In genomic region chr14:44966601-44967336, GRCh38 we compare ENCODE assay signal across 10 cellular contexts. TPM values are rescaled to one million over a fixed set of nuclear protein-coding genes. Genes with fewer than 3 reads are reported as not detected.
DNase-seq lines count a peak whose midpoint lies in the region; ATAC-seq, FAIRE-seq and TF ChIP-seq lines count a peak whose summit lies in the region.
"Had no signal": no experiment of that assay in that cellular context is flagged by ENCODE, and none has a peak within 500 bp of the region (broad histone marks: within the 10 kb centered on the region; RNA-seq: fewer than 3 reads in every experiment).

No MANE protein-coding gene starts in this region.

- no peak for DNase-seq in heart right ventricle
- DNase-seq in cardiac septum (ENCODE audit: low spot score), result no peak
- no peak for DNase-seq in kidney
- no peak for DNase-seq in tibial artery
- DNase-seq in MG63, result no peak
- DNase-seq in testis, result no peak
- DNase-seq in COLO668 (lab: John Stamatoyannopoulos, UW; ENCODE audit: unreplicated experiment), result no peak
- DNase-seq: hypothalamus, NCI-H187 had no signal

- peaks cover 70% of the 10 kb centered on the region for H3K4me1 Mint-ChIP-seq in activated naive CD8-positive, alpha-beta T cell (ENCODE audit: low read depth)

- peaks cover 36% of the 10 kb centered on the region for H3K9me3 Mint-ChIP-seq in activated naive CD8-positive, alpha-beta T cell (ENCODE audit: low read depth)

- no peak overlapping the region for H3K9ac ChIP-seq in kidney (ENCODE audit: low read length in 2 of 2)

- peaks cover 0 to 14% (median 0%) of the 10 kb centered on the region in 9 donors for H3K36me3 ChIP-seq in heart right ventricle
- no peaks in the 10 kb centered on the region for H3K36me3 ChIP-seq in kidney (ENCODE audit: control insufficient read depth in 1 of 2, insufficient read depth in 2 of 2, low read length in 2 of 2)
- peaks cover 0 to 6% (median 0%) of the 10 kb centered on the region in 3 donors for H3K36me3 ChIP-seq in tibial artery
- no peaks in the 10 kb centered on the region for H3K36me3 ChIP-seq in MG63
- H3K36me3 ChIP-seq in testis (ENCODE audit: low read depth, missing control alignments), result no peaks in the 10 kb centered on the region

- no peak for ATAC-seq in heart right ventricle

- H3K27me3 Mint-ChIP-seq in activated naive CD8-positive, alpha-beta T cell, result no peaks in the 10 kb centered on the region

- intact Hi-C loops in heart right ventricle (cut with DNase I), result loop anchor here in 3 of 10 donors (10.0 kb wide), 2 partner anchors 118 to 288 kb away; partner anchors contain the start of genes PRPF39 (in 2 of the 3) and MIS18BP1 (in 1 of the 3)
- intact Hi-C loops in cardiac septum (cut with DNase I), result no loop called here
- intact Hi-C loops in kidney (cut with DNase I), result no loop called here
- intact Hi-C loops in tibial artery (cut with DNase I; ENCODE audit: low total_unique reads), result no loop called here
- intact Hi-C loops in testis (cut with DNase I; ENCODE audit: low total_unique reads), result loop anchor here (10.0 kb wide), 1 partner anchor 168 kb away; the partner anchor contains the start of genes FANCM and FKBP3

- H3K27ac Mint-ChIP-seq in activated naive CD8-positive, alpha-beta T cell, result no peak overlapping the region

- H3K27ac ChIP-seq in heart right ventricle (no peak overlapping the region), kidney (ENCODE audit: low read depth in 2 of 2, low read length in 2 of 2) (no peak overlapping the region), tibial artery (no peak overlapping the region), testis (no peak overlapping the region)

- TF ChIP-seq CTCF in heart right ventricle (IDR thresholded peaks at IDR 0.05) (no peak), kidney (IDR thresholded peaks at IDR 0.05; ENCODE audit: borderline replicate concordance, extremely low read depth, insufficient read depth) (no peak), tibial artery (IDR thresholded peaks at IDR 0.05) (no peak), testis (IDR thresholded peaks at IDR 0.05) (no peak)

- H3K4me3 ChIP-seq in heart right ventricle (peak overlapping the region in 8 of 10 donors; percentile 4 to 95 (median 84)), kidney (ENCODE audit: low read length in 2 of 2) (peak overlapping the region; percentile 55 to 72), tibial artery (peak overlapping the region; percentile 76 to 79), MG63 (no peak overlapping the region; the same call in 1 of the 2 replicates), testis (no peak overlapping the region)

- no peak for TF ChIP-seq POLR2A in testis (IDR thresholded peaks at IDR 0.05)

- H3K36me3 Mint-ChIP-seq in activated naive CD8-positive, alpha-beta T cell, result peaks cover 52% of the 10 kb centered on the region

- H3K9me3 ChIP-seq in heart right ventricle (peaks cover 0 to 20% (median 3%) of the 10 kb centered on the region in 11 donors), kidney (ENCODE audit: control insufficient read depth in 1 of 2, low read length in 2 of 2) (peaks cover 0 to 2% of the 10 kb centered on the region in 2 donors), tibial artery (no peaks in the 10 kb centered on the region), MG63 (no peaks in the 10 kb centered on the region), testis (no peaks in the 10 kb centered on the region)

- WGBS in heart right ventricle, 2 donors, result 78 to 80% methylated on average over 4 of the region's 4 CpGs
- WGBS in testis, 2 donors, result 72% methylated on average over 4 of the region's 4 CpGs

- H3K27me3 ChIP-seq in heart right ventricle, result no peaks in the 10 kb centered on the region
- no peaks in the 10 kb centered on the region for H3K27me3 ChIP-seq in tibial artery
- no peaks in the 10 kb centered on the region for H3K27me3 ChIP-seq in MG63
- no peaks in the 10 kb centered on the region for H3K27me3 ChIP-seq in testis

- H3K4me1 ChIP-seq in heart right ventricle (peaks cover 0 to 61% (median 47%) of the 10 kb centered on the region in 9 donors), kidney (ENCODE audit: control insufficient read depth in 1 of 2, insufficient read depth in 1 of 2, low read depth in 1 of 2, low read length in 2 of 2) (peaks cover 4 to 17% of the 10 kb centered on the region in 2 donors), tibial artery (peaks cover 0 to 54% (median 31%) of the 10 kb centered on the region in 4 donors), testis (peaks cover 8% of the 10 kb centered on the region)

- no peak for FAIRE-seq in kidney (lab: Jason Lieb, UNC)

- peak overlapping the region; percentile 30 for H3K4me3 Mint-ChIP-seq in activated naive CD8-positive, alpha-beta T cell

RNA-seq across cellular contexts. Expression of gene TOGARAM1, which starts 4.8 kb away (rescaled TPM):
- total RNA-seq in heart right ventricle (10 to 100 TPM; 14.7 to 25.2 (median 22.2) TPM), cardiac septum (16.3 TPM), kidney (25.6 TPM), testis (10 to 100 TPM; 32.6 to 33.0 TPM)
- polyA plus RNA-seq in heart right ventricle (1 to 10 TPM; 3.7 to 6.4 TPM), kidney (ENCODE audit: insufficient read depth, low read depth, low replicate concordance) (9.5 TPM), testis (ENCODE audit: insufficient read depth, low read depth, low replicate concordance) (16.6 TPM)
- total RNA-seq in MG63 (2014; rRNA removed; shearing (Covaris generic); ENCODE audit: low replicate concordance), result 1.2 and 3.4 TPM in 2 replicates

RNA-seq across cellular contexts. Expression of gene KLHL28, which starts 5.0 kb away (rescaled TPM):
- total RNA-seq in heart right ventricle (10 to 100 TPM in 8 of 10 donors, 1 to 10 TPM in 2; 9.0 to 15.4 (median 13.0) TPM), cardiac septum (11.2 TPM), kidney (16.3 TPM), testis (10 to 100 TPM; 11.4 to 15.4 TPM)
- polyA plus RNA-seq in heart right ventricle (1 to 10 TPM; 1.7 to 2.6 TPM), kidney (ENCODE audit: insufficient read depth, low read depth, low replicate concordance) (1.6 TPM), testis (ENCODE audit: insufficient read depth, low read depth, low replicate concordance) (9.7 TPM)
- total RNA-seq in MG63 (2014; rRNA removed; shearing (Covaris generic); ENCODE audit: low replicate concordance), result 0.53 and 1.4 TPM in 2 replicates

Comparison
In these comparisons a context has a peak if more than half of its experiments do, and no peak if none do; other contexts are left out.
1. H3K4me3 ChIP-seq: peak in heart right ventricle (8 of 10), kidney (2 of 2) and tibial artery (2 of 2); none in MG63 (single experiment) and testis (0 of 2).